19 cellular contexts compared by ENCODE assay signal in genomic region chrX:119375561-119375960, GRCh38.
"Had no signal": no experiment of that assay in that cellular context is flagged by ENCODE, and none has a peak within 500 bp of the region (broad histone marks: within the 10 kb centered on the region; RNA-seq: fewer than 3 reads in every experiment).

No MANE protein-coding gene starts in this region.

- H3K4me1 ChIP-seq: gastrocnemius medialis, spleen, upper lobe of right lung had no signal

- ATAC-seq: gastrocnemius medialis, left ventricle myocardium superior, natural killer cell, upper lobe of right lung had no signal

- H3K36me3 ChIP-seq: brain microvascular endothelial cell, gastrocnemius medialis, spleen, upper lobe of right lung had no signal

- H3K4me3 ChIP-seq: gastrocnemius medialis, spleen, upper lobe of right lung had no signal

- DNase-seq: activated gamma-delta T cell treated with Interleukin-2 at 50 U/mL for 16 hours; activated T-cell treated with anti-CD3 and anti-CD28 coated beads, Interleukin-2, amount 50 U/mL, for 1 hour; anterior cingulate cortex; brain microvascular endothelial cell; central memory CD4-positive, alpha-beta T cell; dermis blood vessel endothelial cell; effector CD8-positive, alpha-beta T cell; gastrocnemius medialis; head of caudate nucleus; hypothalamus; left ventricle myocardium superior; mammary epithelial cell; midbrain; natural killer cell; retina; spleen; stimulated activated CD4-positive, alpha-beta T cell treated with anti-CD3 and anti-CD28 coated beads, Interleukin-4, amount 100 ng/mL, for 1 hour; stimulated activated naive CD4-positive, alpha-beta T cell treated with Interleukin-2 at 50 U/mL for 16 hours; upper lobe of right lung had no signal

- H3K27ac ChIP-seq: brain microvascular endothelial cell, gastrocnemius medialis, spleen, upper lobe of right lung had no signal

- H3K27me3 ChIP-seq: brain microvascular endothelial cell, gastrocnemius medialis, upper lobe of right lung had no signal

- H3K9me3 ChIP-seq: gastrocnemius medialis, spleen, upper lobe of right lung had no signal
